Comparison of ENCODE assay signal across 24 cellular contexts in genomic region chr10:98745645-98746044, GRCh38.
DNase-seq lines count a peak whose midpoint lies in the region; ATAC-seq and TF ChIP-seq lines count a peak whose summit lies in the region.
"Had no signal": no experiment of that assay in that cellular context is flagged by ENCODE, and none has a peak within 500 bp of the region (broad histone marks: within the 10 kb centered on the region; RNA-seq: fewer than 3 reads in every experiment).

No MANE protein-coding gene starts in this region.

- ATAC-seq in GM21515 (IDR thresholded peaks at IDR 0.05; ENCODE audit: unreplicated experiment): no peak
- ATAC-seq: A549; activated CD8-positive, alpha-beta memory T cell treated with anti-CD3 and anti-CD28 coated beads, Interleukin-2, amount 10 ng/mL, durations not matched to agents 7 days and 5 days; effector memory CD8-positive, alpha-beta T cell; left lobe of liver; Right ventricle myocardium inferior; stimulated activated memory B cell treated with anti-CD40 and anti-IgM and Interleukin-4, amounts not matched to agents 10 μg/mL and 1 μg/mL and 100 μg/mL, for 72 hours had no signal

- no peaks in the 10 kb centered on the region for H3K9me3 ChIP-seq in smooth muscle cell (replicated peaks; ENCODE audit: low read depth)
- H3K9me3 ChIP-seq: A549; BLaER1 treated with 17β-estradiol and CSF1 and Interleukin-3, amounts not matched to agents 10 nM and 100 nM; uterus had no signal

- no peak overlapping the region for H3K4me3 ChIP-seq in smooth muscle cell
- H3K4me3 ChIP-seq: A549; BLaER1 treated with 17β-estradiol and CSF1 and Interleukin-3, amounts not matched to agents 10 nM and 100 nM; uterus had no signal

- no peak overlapping the region for H2AFZ ChIP-seq in smooth muscle cell (ENCODE audit: low read depth)

- no peak overlapping the region for H3K4me2 ChIP-seq in smooth muscle cell
- H3K4me2 ChIP-seq: A549; BLaER1 treated with 17β-estradiol and CSF1 and Interleukin-3, amounts not matched to agents 10 nM and 100 nM had no signal

- DNase-seq in NCI-H82 (lab: John Stamatoyannopoulos, UW): peak; percentile 2
- no peak for DNase-seq in NCI-H82 treated with DMSO at 0.1 percent for 48 hours (lab: John Stamatoyannopoulos, UW; ENCODE audit: unreplicated experiment)
- DNase-seq in Kasumi-1 (lab: John Stamatoyannopoulos, UW): peak; percentile 28 to 30
- DNase-seq in SK-N-DZ (ENCODE audit: low spot score): peak; percentile 4
- no peak for DNase-seq in smooth muscle cell (lab: John Stamatoyannopoulos, UW; ENCODE audit: unreplicated experiment)
- no peak for DNase-seq in medulla oblongata (ENCODE audit: extremely low spot score)
- DNase-seq in NCI-H2227 treated with DMSO at 0.1 percent for 48 hours (lab: John Stamatoyannopoulos, UW): no peak
- DNase-seq: activated CD4-positive, alpha-beta T cell treated with anti-CD3 and anti-CD28 coated beads for 48 hours; activated CD8-positive, alpha-beta memory T cell treated with anti-CD3 and anti-CD28 coated beads, Interleukin-2, amount 10 ng/mL, durations not matched to agents 7 days and 5 days; activated naive CD8-positive, alpha-beta T cell treated with anti-CD3 and anti-CD28 coated beads for 36 hours; effector memory CD8-positive, alpha-beta T cell; H7; NCI-H187; NCI-H446 treated with DMSO at 0.1 percent for 48 hours; nephron progenitor cell; posterior cingulate gyrus; T-helper 1 cell; uterus had no signal

- H3F3A ChIP-seq in smooth muscle cell (ENCODE audit: low read depth): no peaks in the 10 kb centered on the region

- no peak overlapping the region for H3K9ac ChIP-seq in smooth muscle cell (ENCODE audit: low read depth)
- H3K9ac ChIP-seq: BLaER1 treated with 17β-estradiol and CSF1 and Interleukin-3, amounts not matched to agents 10 nM and 100 nM had no signal

- H3K27me3 ChIP-seq in smooth muscle cell (ENCODE audit: low read depth): no peaks in the 10 kb centered on the region
- H3K27me3 ChIP-seq: BLaER1 treated with 17β-estradiol and CSF1 and Interleukin-3, amounts not matched to agents 10 nM and 100 nM; uterus had no signal

- WGBS in smooth muscle cell (ENCODE audit: low lambda C conversion rate): 90% methylated on average over 2 of the region's 2 CpGs

- H3K79me2 ChIP-seq in smooth muscle cell (ENCODE audit: low read depth): no peaks in the 10 kb centered on the region

- no peaks in the 10 kb centered on the region for H4K20me1 ChIP-seq in smooth muscle cell (ENCODE audit: low read depth)
- H4K20me1 ChIP-seq: BLaER1 treated with 17β-estradiol and CSF1 and Interleukin-3, amounts not matched to agents 10 nM and 100 nM had no signal

- no peak overlapping the region for H3K27ac ChIP-seq in smooth muscle cell (ENCODE audit: low read depth)
- H3K27ac ChIP-seq: A549; BLaER1 treated with 17β-estradiol and CSF1 and Interleukin-3, amounts not matched to agents 10 nM and 100 nM; uterus had no signal

- TF ChIP-seq CTCF in smooth muscle cell (IDR thresholded peaks at IDR 0.05; ENCODE audit: borderline replicate concordance, insufficient read depth, poor library complexity, severe bottlenecking): peak; percentile 4

- no peaks in the 10 kb centered on the region for H3K36me3 ChIP-seq in smooth muscle cell (ENCODE audit: low read depth)
- H3K36me3 ChIP-seq: BLaER1 treated with 17β-estradiol and CSF1 and Interleukin-3, amounts not matched to agents 10 nM and 100 nM; uterus had no signal

- H3K4me1 ChIP-seq in smooth muscle cell (ENCODE audit: low read depth): no peaks in the 10 kb centered on the region
- H3K4me1 ChIP-seq: A549; BLaER1 treated with 17β-estradiol and CSF1 and Interleukin-3, amounts not matched to agents 10 nM and 100 nM; uterus had no signal

Comparison
In these comparisons a context has a peak if more than half of its experiments do, and no peak if none do; other contexts are left out.
1. DNase-seq: peak in NCI-H82 (single experiment), Kasumi-1 (2 of 2) and SK-N-DZ (single experiment); none in NCI-H82 treated with DMSO at 0.1 percent for 48 hours (single experiment), smooth muscle cell (single experiment), medulla oblongata (single experiment) and NCI-H2227 treated with DMSO at 0.1 percent for 48 hours (single experiment).